In genomic region chr13:30114586-30115256, GRCh38 we compare ENCODE assay signal across 8 cellular contexts.
DNase-seq lines count a peak whose midpoint lies in the region; ATAC-seq, FAIRE-seq and TF ChIP-seq lines count a peak whose summit lies in the region.

No MANE protein-coding gene starts in this region.

- under 1% methylated on average over 12 of the region's 67 CpGs for WGBS in HepG2 (ENCODE audit: low lambda C conversion rate)

- POLR2A ChIA-PET in HepG2 (lab: Yijun Ruan, JAX), result interaction anchor here (1.0 to 1.8 kb wide), 5 partner anchors 18 to 343 kb away, joined by 3 to 10 read pairs (median 3); partner anchors contain the start of genes KATNAL1 and UBL3

- DNase-seq in AG20443 (ENCODE audit: low spot score) (peak; percentile 88), NCI-H345 treated with DMSO at 0.1 percent for 48 hours (lab: John Stamatoyannopoulos, UW; ENCODE audit: unreplicated experiment) (peak; percentile 77), dedifferentiated amniotic fluid mesenchymal stem cell (ENCODE audit: extremely low spot score) (peak; percentile 68), HepG2 (ENCODE audit: low spot score) (peak; percentile 63)
- DNase-seq in activated CD4-positive, alpha-beta T cell treated with anti-CD3 and anti-CD28 coated beads for 48 hours, result peak; percentile 96
- DNase-seq in stimulated activated CD4-positive, alpha-beta T cell treated with anti-CD3 and anti-CD28 coated beads, Interleukin-4, amount 100 ng/mL, for 1 hour, result peak; percentile 97

- TF ChIP-seq POLR2A in GM18951 (IDR thresholded peaks at IDR 0.05; ENCODE audit: extremely low read depth, insufficient read depth, insufficient read length) (peak; percentile 63), HepG2 (IDR thresholded peaks at IDR 0.05; ENCODE audit: insufficient read depth in 1 of 2, low read depth in 2 of 2, low read length in 2 of 2) (peak; percentile 59 to 66; a peak in 2 of 4 replicates)

- CTCF ChIA-PET in HepG2 (lab: Yijun Ruan, JAX; ENCODE audit: low intra/inter-chr PET ratio, low total read pairs), result interaction anchor here (1.2 to 5.1 kb wide), 2 partner anchors 343 to 407 kb away, joined by 3 to 46 read pairs; no protein-coding TSS in a partner anchor

- in situ Hi-C loops in GM18951 (cut with MboI; ENCODE audit: low sequenced_read_pairs, unreplicated experiment), result loop anchor here (10.0 kb wide), 1 partner anchor 340 kb away; no protein-coding TSS in a partner anchor
- in situ Hi-C loops in HepG2 (cut with HindIII; ENCODE audit: extremely low pct_ligation_motif_present, low pct_unique_long_range_greater_than_20kb), result loop anchor here (5.0 to 10.0 kb wide), 2 partner anchors 342 to 610 kb away; no protein-coding TSS in a partner anchor

- no peaks in the 10 kb centered on the region for H3K9me3 ChIP-seq in HepG2 (ENCODE audit: low read length)

- peak overlapping the region; percentile 79 for H2AFZ ChIP-seq in HepG2 (ENCODE audit: low read length)

- H3K27ac ChIP-seq in HepG2 (ENCODE audit: extremely low read length, insufficient read depth, low read length), result peak overlapping the region; percentile 55

- no TSS peak for BruUV-seq in HepG2 (replicated peaks; lab: Mats Ljungman, UMichigan)

- no peaks in the 10 kb centered on the region for H3K79me2 ChIP-seq in HepG2 (ENCODE audit: insufficient read depth, low read length)

- intact Hi-C loops in HepG2 (cut with micrococcal nuclease; ENCODE audit: unreplicated experiment), result loop anchor here (2.0 to 5.0 kb wide), 3 partner anchors 190 to 402 kb away; no protein-coding TSS in a partner anchor

- ATAC-seq in HG03196 (IDR thresholded peaks at IDR 0.05; ENCODE audit: unreplicated experiment), result peak; percentile 72
- ATAC-seq in HepG2, result peak; percentile 82

- peak; percentile 36 for FAIRE-seq in HepG2 (lab: Jason Lieb, UNC)

- TF ChIP-seq CTCF in HepG2 (CRISPR knock-in tag; IDR thresholded peaks at IDR 0.05), result peak; percentile 90

- H3K9ac ChIP-seq in HepG2 (ENCODE audit: insufficient read depth, low read depth, low read length), result peak overlapping the region; percentile 67

- H4K20me1 ChIP-seq in HepG2 (ENCODE audit: insufficient read depth, low read length), result no peaks in the 10 kb centered on the region

- peak overlapping the region; percentile 97 for H3K4me2 ChIP-seq in HepG2 (ENCODE audit: low read depth, low read length)

- H3K4me3 ChIP-seq in HepG2 (replicated peaks in 1 of 3; ENCODE audit: insufficient read depth in 1 of 3, low read depth in 2 of 3, low read length in 3 of 3), result peak overlapping the region; percentile 57 to 75 (median 69)

- TF ChIP-seq EP300 in HepG2 (IDR thresholded peaks at IDR 0.05; ENCODE audit: low read depth in 2 of 2, low read length in 2 of 2) (no peak), HepG2 (CRISPR knock-in tag; IDR thresholded peaks at IDR 0.05; ENCODE audit: borderline replicate concordance) (no peak)

- no peaks in the 10 kb centered on the region for H3K36me3 ChIP-seq in HepG2 (replicated peaks in 1 of 2; ENCODE audit: control insufficient read depth in 1 of 2, insufficient read depth in 2 of 2, low read length in 2 of 2)

- TF ChIP-seq RAD21 in HepG2 (CRISPR knock-in tag; IDR thresholded peaks at IDR 0.05), result peak; percentile 76

- peaks cover 0 to 7% of the 10 kb centered on the region in 2 experiments; a peak in 1 of 5 replicates for H3K27me3 ChIP-seq in HepG2 (ENCODE audit: control insufficient read depth in 1 of 2, insufficient read depth in 2 of 2, low read length in 2 of 2)

- peaks cover 40% of the 10 kb centered on the region for H3K4me1 ChIP-seq in HepG2 (ENCODE audit: insufficient read depth, low read length)

TF ChIP-seq in HepG2, 621 proteins besides CTCF, POLR2A, EP300 and RAD21 (continues in another document):
- TF ChIP-seq ZSCAN21 (CRISPR knock-in tag; IDR thresholded peaks at IDR 0.05; ENCODE audit: borderline replicate concordance), result peak; percentile 68; the same call in 1 of the 2 replicates
- no peak for TF ChIP-seq TCF7 (IDR thresholded peaks at IDR 0.05; ENCODE audit: low read depth)
- TF ChIP-seq, protein P1, sequence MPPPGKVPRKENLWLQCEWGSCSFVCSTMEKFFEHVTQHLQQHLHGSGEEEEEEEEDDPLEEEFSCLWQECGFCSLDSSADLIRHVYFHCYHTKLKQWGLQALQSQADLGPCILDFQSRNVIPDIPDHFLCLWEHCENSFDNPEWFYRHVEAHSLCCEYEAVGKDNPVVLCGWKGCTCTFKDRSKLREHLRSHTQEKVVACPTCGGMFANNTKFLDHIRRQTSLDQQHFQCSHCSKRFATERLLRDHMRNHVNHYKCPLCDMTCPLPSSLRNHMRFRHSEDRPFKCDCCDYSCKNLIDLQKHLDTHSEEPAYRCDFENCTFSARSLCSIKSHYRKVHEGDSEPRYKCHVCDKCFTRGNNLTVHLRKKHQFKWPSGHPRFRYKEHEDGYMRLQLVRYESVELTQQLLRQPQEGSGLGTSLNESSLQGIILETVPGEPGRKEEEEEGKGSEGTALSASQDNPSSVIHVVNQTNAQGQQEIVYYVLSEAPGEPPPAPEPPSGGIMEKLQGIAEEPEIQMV (CRISPR knock-in tag; IDR thresholded peaks at IDR 0.05; ENCODE audit: low read depth), result no peak
- no peak for TF ChIP-seq SNRNP70 (IDR thresholded peaks at IDR 0.05; ENCODE audit: low read depth, low read length)
- peak; percentile 58; the same call in 1 of the 2 replicates for TF ChIP-seq ZNF556 (CRISPR knock-in tag; IDR thresholded peaks at IDR 0.05; ENCODE audit: borderline replicate concordance)
- no peak for TF ChIP-seq ZNF547 (CRISPR knock-in tag; IDR thresholded peaks at IDR 0.05)
- TF ChIP-seq ZNF160 (CRISPR knock-in tag; IDR thresholded peaks at IDR 0.05), result no peak; the same call in 1 of the 2 replicates
- TF ChIP-seq TRAFD1 (CRISPR knock-in tag; IDR thresholded peaks at IDR 0.05; ENCODE audit: borderline replicate concordance), result no peak
- TF ChIP-seq HDAC1 (CRISPR knock-in tag; IDR thresholded peaks at IDR 0.05), result peak; percentile 40; the same call in 1 of the 2 replicates
- TF ChIP-seq ZNF446 (CRISPR knock-in tag; IDR thresholded peaks at IDR 0.05), result no peak
- no peak for TF ChIP-seq REXO4 (CRISPR knock-in tag; IDR thresholded peaks at IDR 0.05; ENCODE audit: borderline replicate concordance)
- TF ChIP-seq SMAD9 (CRISPR knock-in tag; IDR thresholded peaks at IDR 0.05), result no peak
- TF ChIP-seq ATF1 (CRISPR knock-in tag; IDR thresholded peaks at IDR 0.05), result no peak
- no peak for TF ChIP-seq ZBTB7A (CRISPR knock-in tag; IDR thresholded peaks at IDR 0.05)
- TF ChIP-seq MTF1 (CRISPR knock-in tag; IDR thresholded peaks at IDR 0.05), result no peak
- no peak; the same call in 1 of the 2 replicates for TF ChIP-seq ZNF510 (CRISPR knock-in tag; IDR thresholded peaks at IDR 0.05; ENCODE audit: low read depth)
- TF ChIP-seq PCBP1 (IDR thresholded peaks at IDR 0.05; ENCODE audit: borderline replicate concordance, low read depth, low read length), result no peak
- TF ChIP-seq ZNF143 (CRISPR knock-in tag; IDR thresholded peaks at IDR 0.05), result no peak
- TF ChIP-seq THAP9 (CRISPR knock-in tag; IDR thresholded peaks at IDR 0.05; ENCODE audit: borderline replicate concordance), result no peak
- no peak for TF ChIP-seq ETV5 (CRISPR knock-in tag; IDR thresholded peaks at IDR 0.05; ENCODE audit: borderline replicate concordance)
- TF ChIP-seq HIVEP1 (CRISPR knock-in tag; IDR thresholded peaks at IDR 0.05), result no peak
- TF ChIP-seq ZNF12 (CRISPR knock-in tag; IDR thresholded peaks at IDR 0.05), result no peak

Comparison
In these comparisons a context has a peak if more than half of its experiments do, and no peak if none do; other contexts are left out.
1. Peak in every context shown above with its lines: DNase-seq, ATAC-seq, H3K4me3 ChIP-seq and H3K27ac ChIP-seq.